ENCODE assay signal across 15 cellular contexts in the genomic region with DNA sequence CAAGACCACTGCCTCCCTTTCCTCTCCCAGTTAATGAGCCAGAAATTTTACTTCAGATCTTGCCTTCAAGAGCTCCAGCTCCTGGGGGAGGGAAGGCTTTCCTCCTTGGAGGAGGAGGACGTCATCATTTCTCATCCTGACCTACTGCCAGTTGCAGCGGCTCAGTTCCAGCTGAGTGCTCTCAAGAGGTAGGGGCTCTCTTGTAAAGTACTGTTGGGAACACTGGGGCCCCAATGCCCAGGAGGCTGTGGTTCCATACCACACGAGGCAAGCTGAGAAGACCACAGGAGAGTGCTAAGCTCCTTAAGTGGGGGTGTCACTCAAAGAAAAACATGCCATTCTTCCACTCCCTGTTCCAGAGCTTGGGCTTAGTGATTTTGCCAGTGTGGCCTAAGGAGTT. TPM values are rescaled to one million over a fixed set of nuclear protein-coding genes. Genes with fewer than 3 reads are reported as not detected.
"Had no signal": no experiment of that assay in that cellular context is flagged by ENCODE, and none has a peak within 500 bp of the region (broad histone marks: within the 10 kb centered on the region; RNA-seq: fewer than 3 reads in every experiment).

No MANE protein-coding gene starts in this region.

- H3K4me3 ChIP-seq: smooth muscle cell, tibial artery, vagina had no signal

- H3K27me3 Mint-ChIP-seq: activated CD4-positive, alpha-beta T cell treated with anti-CD3 and anti-CD28 coated beads, Interleukin-2, amount 10 ng/mL, durations not matched to agents 7 days and 5 days; activated naive CD8-positive, alpha-beta T cell treated with anti-CD3 and anti-CD28 coated beads for 36 hours; memory B cell had no signal

- H3K4me3 Mint-ChIP-seq: activated CD4-positive, alpha-beta T cell treated with anti-CD3 and anti-CD28 coated beads, Interleukin-2, amount 10 ng/mL, durations not matched to agents 7 days and 5 days; activated naive CD8-positive, alpha-beta T cell treated with anti-CD3 and anti-CD28 coated beads for 36 hours; endodermal cell; memory B cell had no signal

- DNase-seq: activated CD4-positive, alpha-beta T cell treated with anti-CD3 and anti-CD28 coated beads, Interleukin-2, amount 10 ng/mL, durations not matched to agents 7 days and 5 days; activated CD4-positive, CD25-positive, alpha-beta regulatory T cell; activated naive CD8-positive, alpha-beta T cell treated with anti-CD3 and anti-CD28 coated beads for 36 hours; activated T-cell treated with anti-CD3 and anti-CD28 coated beads, Interleukin-2, amount 50 U/mL, for 1 hour; dermis blood vessel endothelial cell; endodermal cell; erythroblast; glutamatergic neuron; right cardiac atrium; T-helper 1 cell; tibial artery had no signal

- H3K9me3 ChIP-seq: tibial artery, vagina had no signal

- H3K27me3 ChIP-seq: tibial artery, vagina had no signal

- H3K27ac Mint-ChIP-seq: activated CD4-positive, alpha-beta T cell treated with anti-CD3 and anti-CD28 coated beads, Interleukin-2, amount 10 ng/mL, durations not matched to agents 7 days and 5 days; activated naive CD8-positive, alpha-beta T cell treated with anti-CD3 and anti-CD28 coated beads for 36 hours; endodermal cell; memory B cell had no signal

- ATAC-seq: left lobe of liver, right cardiac atrium had no signal

- H3K4me1 Mint-ChIP-seq: activated CD4-positive, alpha-beta T cell treated with anti-CD3 and anti-CD28 coated beads, Interleukin-2, amount 10 ng/mL, durations not matched to agents 7 days and 5 days; activated naive CD8-positive, alpha-beta T cell treated with anti-CD3 and anti-CD28 coated beads for 36 hours; endodermal cell; memory B cell had no signal

- H3K4me1 ChIP-seq: tibial artery, vagina had no signal

- H3K27ac ChIP-seq: tibial artery, vagina had no signal

RNA-seq across cellular contexts. Expression of a gene that starts 36.2 kb away (rescaled TPM):
- total RNA-seq: activated CD4-positive, alpha-beta T cell treated with anti-CD3 and anti-CD28 coated beads, Interleukin-2, amount 10 ng/mL, durations not matched to agents 7 days and 5 days; activated naive CD8-positive, alpha-beta T cell treated with anti-CD3 and anti-CD28 coated beads for 36 hours; dermis blood vessel endothelial cell; endodermal cell; left lobe of liver; right cardiac atrium; smooth muscle cell; vagina had no signal
